Comparison of ENCODE assay signal across 1 cellular context in genomic region chr12:6959376-6960290, GRCh38.
TF ChIP-seq lines count a peak whose summit lies in the region.

No MANE protein-coding gene starts in this region.

TF ChIP-seq in K562, 482 proteins besides CTCF, POLR2A, EP300 and RAD21 (continues in another document):
- TF ChIP-seq THAP12 (CRISPR knock-in tag; IDR thresholded peaks at IDR 0.05) = no peak
- no peak for TF ChIP-seq ZNF121 (CRISPR knock-in tag; conservative IDR thresholded peaks at IDR 0.05)
- TF ChIP-seq ARID3B (CRISPR knock-in tag; IDR thresholded peaks at IDR 0.05; ENCODE audit: borderline replicate concordance) = no peak
- TF ChIP-seq ID3 (CRISPR knock-in tag; IDR thresholded peaks at IDR 0.05) = no peak
- TF ChIP-seq ID3 (tag; IDR thresholded peaks at IDR 0.05) = no peak
- TF ChIP-seq SPI1 (IDR thresholded peaks at IDR 0.05; ENCODE audit: borderline replicate concordance, low read depth, low read length) = peak; percentile 87
- TF ChIP-seq ZC3H11A (IDR thresholded peaks at IDR 0.05; ENCODE audit: low read depth, low read length) = no peak
- TF ChIP-seq SP2 (IDR thresholded peaks at IDR 0.05; ENCODE audit: extremely low read depth, low read depth, low read length, poor library complexity, severe bottlenecking) = no peak
- TF ChIP-seq VEZF1 (CRISPR knock-in tag; IDR thresholded peaks at IDR 0.05) = no peak
- TF ChIP-seq ZBTB40 (IDR thresholded peaks at IDR 0.05) = no peak
- TF ChIP-seq ZBTB40 (CRISPR knock-in tag; IDR thresholded peaks at IDR 0.05) = no peak
- no peak for TF ChIP-seq HOMEZ (CRISPR knock-in tag; IDR thresholded peaks at IDR 0.05)
- TF ChIP-seq MGA (IDR thresholded peaks at IDR 0.05) = no peak
- peak; percentile 16; the same call in 1 of the 2 replicates for TF ChIP-seq ZNF740 (CRISPR knock-in tag; IDR thresholded peaks at IDR 0.05)
- TF ChIP-seq ZNF740 (tag; IDR thresholded peaks at IDR 0.05) = no peak
- TF ChIP-seq JUND (IDR thresholded peaks at IDR 0.05; ENCODE audit: borderline replicate concordance, low read depth, low read length) = no peak
- no peak for TF ChIP-seq JUND (tag; IDR thresholded peaks at IDR 0.05; ENCODE audit: borderline replicate concordance, low read depth, low read length)
- TF ChIP-seq PHB2 (IDR thresholded peaks at IDR 0.05; ENCODE audit: low read depth) = no peak
- TF ChIP-seq CREM (IDR thresholded peaks at IDR 0.05; ENCODE audit: low read depth) = peak; percentile 33; the same call in 1 of the 2 replicates
